Comparison of ENCODE assay signal across 17 cellular contexts in genomic region chr6:170165085-170165484, GRCh38.
A peak's percentile ranks its signal among the peaks of the same experiment; 100 is the strongest.
DNase-seq lines count a peak whose midpoint lies in the region; ATAC-seq and TF ChIP-seq lines count a peak whose summit lies in the region.
"Had no signal": no experiment of that assay in that cellular context is flagged by ENCODE, and none has a peak within 500 bp of the region (broad histone marks: within the 10 kb centered on the region; RNA-seq: fewer than 3 reads in every experiment).

No MANE protein-coding gene starts in this region.

- CTCF ChIA-PET in WTC11 (lab: Charles Lee), result interaction anchor here (0.6 to 1.4 kb wide), 3 partner anchors 11 to 57 kb away, joined by 3 read pairs; no protein-coding TSS in a partner anchor

- peak; percentile 40 for DNase-seq in CD14-positive monocyte (ENCODE audit: low spot score)
- DNase-seq in WTC11 (ENCODE audit: low spot score), result no peak
- peak; percentile 82 for DNase-seq in islet precursor cell
- peak; percentile 79 for DNase-seq in sigmoid colon
- DNase-seq in stimulated activated CD4-positive, alpha-beta T cell treated with anti-CD3 and anti-CD28 coated beads, Interleukin-4, amount 100 ng/mL, for 4 hours, result no peak
- DNase-seq in kidney tubule cell (ENCODE audit: low spot score), result no peak
- DNase-seq in NCI-H526 (lab: John Stamatoyannopoulos, UW), result no peak
- DNase-seq: activated CD4-positive, alpha-beta T cell treated with anti-CD3 and anti-CD28 coated beads, Interleukin-2, amount 10 ng/mL, durations not matched to agents 7 days and 5 days; activated naive CD8-positive, alpha-beta T cell treated with anti-CD3 and anti-CD28 coated beads, Interleukin-2, amount 10 ng/mL, durations not matched to agents 7 days and 5 days; activated T-cell treated with anti-CD3 and anti-CD28 coated beads, Interleukin-2, amount 50 U/mL, for 1 hour; DMS 273 treated with DMSO at 0.1 percent for 48 hours; NCI-H1436 treated with DMSO at 0.1 percent for 48 hours; NCI-H524; T-helper 2 cell had no signal

- TF ChIP-seq POLR2A in sigmoid colon (IDR thresholded peaks at IDR 0.05), result no peak

- no peak overlapping the region for H3K27ac Mint-ChIP-seq in CD14-positive monocyte
- no peak overlapping the region for H3K27ac Mint-ChIP-seq in WTC11
- H3K27ac Mint-ChIP-seq: activated CD4-positive, alpha-beta T cell treated with anti-CD3 and anti-CD28 coated beads, Interleukin-2, amount 10 ng/mL, durations not matched to agents 7 days and 5 days; stimulated activated naive CD8-positive, alpha-beta T cell treated with anti-CD3 and anti-CD28 coated beads, Interleukin-15, Interleukin-2, amounts not matched to agents 100 ng/mL and 50 ng/mL, for 24 hours had no signal

- peaks cover 15% of the 10 kb centered on the region for H3K4me1 Mint-ChIP-seq in CD14-positive monocyte
- H3K4me1 Mint-ChIP-seq in WTC11, result no peaks in the 10 kb centered on the region
- H3K4me1 Mint-ChIP-seq: activated naive CD8-positive, alpha-beta T cell treated with anti-CD3 and anti-CD28 coated beads, Interleukin-2, amount 10 ng/mL, durations not matched to agents 7 days and 5 days had no signal

- H3K4me3 Mint-ChIP-seq in CD14-positive monocyte (no peak overlapping the region), WTC11 (no peak overlapping the region)
- H3K4me3 Mint-ChIP-seq: activated CD4-positive, alpha-beta T cell treated with anti-CD3 and anti-CD28 coated beads, Interleukin-2, amount 10 ng/mL, durations not matched to agents 7 days and 5 days; activated naive CD8-positive, alpha-beta T cell treated with anti-CD3 and anti-CD28 coated beads, Interleukin-2, amount 10 ng/mL, durations not matched to agents 7 days and 5 days; stimulated activated naive CD8-positive, alpha-beta T cell treated with anti-CD3 and anti-CD28 coated beads, Interleukin-15, Interleukin-2, amounts not matched to agents 100 ng/mL and 50 ng/mL, for 24 hours had no signal

- H3K27me3 Mint-ChIP-seq in CD14-positive monocyte (ENCODE audit: low read depth in 3 of 3) (peaks cover 2 to 6% (median 5%) of the 10 kb centered on the region in 3 donors), WTC11 (ENCODE audit: low read depth) (no peaks in the 10 kb centered on the region)
- H3K27me3 Mint-ChIP-seq: activated CD4-positive, alpha-beta T cell treated with anti-CD3 and anti-CD28 coated beads, Interleukin-2, amount 10 ng/mL, durations not matched to agents 7 days and 5 days had no signal

- H3K4me1 ChIP-seq in sigmoid colon, result no peaks in the 10 kb centered on the region
- H3K4me1 ChIP-seq: HAP-1 had no signal

- intact Hi-C loops in CD14-positive monocyte (cut with micrococcal nuclease), result no loop called here
- intact Hi-C loops in sigmoid colon (cut with DNase I), result no loop called here

- POLR2A ChIA-PET in WTC11 (lab: Charles Lee), result no interaction called here

- no peak for TF ChIP-seq CTCF in CD14-positive monocyte (IDR thresholded peaks at IDR 0.05)
- no peak for TF ChIP-seq CTCF in WTC11 (IDR thresholded peaks at IDR 0.05)
- TF ChIP-seq CTCF in sigmoid colon (IDR thresholded peaks at IDR 0.05), result peak in 1 of 4 experiments; percentile 15

- WGBS in sigmoid colon, 2 donors, result 44 to 68% methylated on average over 12 of the region's 12 CpGs

- no peak overlapping the region for H3K4me3 ChIP-seq in sigmoid colon
- H3K4me3 ChIP-seq: HAP-1 had no signal

- no peaks in the 10 kb centered on the region for H3K27me3 ChIP-seq in sigmoid colon

- ATAC-seq in WTC11 (peak; percentile 50), GM21360 (IDR thresholded peaks at IDR 0.05; ENCODE audit: unreplicated experiment) (no peak)

- H3K36me3 ChIP-seq in sigmoid colon, result no peaks in the 10 kb centered on the region
- H3K36me3 ChIP-seq: HAP-1 had no signal

- H3K36me3 Mint-ChIP-seq in CD14-positive monocyte (no peaks in the 10 kb centered on the region), WTC11 (peaks cover 4% of the 10 kb centered on the region)

- TF ChIP-seq EP300 in sigmoid colon (IDR thresholded peaks at IDR 0.05), result no peak

- H3K9me3 Mint-ChIP-seq in CD14-positive monocyte (peaks cover 14 to 55% (median 35%) of the 10 kb centered on the region in 7 donors), WTC11 (peaks cover 4% of the 10 kb centered on the region; the same call in 1 of the 2 replicates)
- H3K9me3 Mint-ChIP-seq: stimulated activated naive CD8-positive, alpha-beta T cell treated with anti-CD3 and anti-CD28 coated beads, Interleukin-15, Interleukin-2, amounts not matched to agents 100 ng/mL and 50 ng/mL, for 24 hours had no signal

- H3K27ac ChIP-seq in sigmoid colon, result no peak overlapping the region

- no peaks in the 10 kb centered on the region for H3K9me3 ChIP-seq in sigmoid colon
- H3K9me3 ChIP-seq: HAP-1 had no signal

TF ChIP-seq in WTC11, 78 proteins besides CTCF, POLR2A, EP300 and RAD21:
- no peak for TF ChIP-seq TEAD1 (CRISPR knock-in tag; IDR thresholded peaks at IDR 0.05)
- no peak for TF ChIP-seq FOXP4 (CRISPR knock-in tag; IDR thresholded peaks at IDR 0.05)
- no peak for TF ChIP-seq MYBL2 (CRISPR knock-in tag; IDR thresholded peaks at IDR 0.05)
- TF ChIP-seq PRRX2 (CRISPR knock-in tag; IDR thresholded peaks at IDR 0.05), result no peak
- TF ChIP-seq EMX1 (CRISPR knock-in tag; IDR thresholded peaks at IDR 0.05), result no peak
- TF ChIP-seq ZMAT4 (CRISPR knock-in tag; IDR thresholded peaks at IDR 0.05), result no peak
- TF ChIP-seq OVOL2 (CRISPR knock-in tag; IDR thresholded peaks at IDR 0.05; ENCODE audit: borderline replicate concordance), result no peak
- no peak for TF ChIP-seq ZNF512 (CRISPR knock-in tag; IDR thresholded peaks at IDR 0.05; ENCODE audit: borderline replicate concordance)
- no peak for TF ChIP-seq SMAD3 (CRISPR knock-in tag; IDR thresholded peaks at IDR 0.05; ENCODE audit: borderline replicate concordance)
TF ChIP-seq in WTC11: peak in this region for 0.

Comparison
In these comparisons a context has a peak if more than half of its experiments do, and no peak if none do; other contexts are left out.
1. DNase-seq: peak in CD14-positive monocyte (single experiment), islet precursor cell (single experiment) and sigmoid colon (single experiment); none in WTC11 (single experiment), stimulated activated CD4-positive, alpha-beta T cell treated with anti-CD3 and anti-CD28 coated beads, Interleukin-4, amount 100 ng/mL, for 4 hours (0 of 2), kidney tubule cell (single experiment) and NCI-H526 (0 of 2).